8 cellular contexts compared by ENCODE assay signal in the genomic region with DNA sequence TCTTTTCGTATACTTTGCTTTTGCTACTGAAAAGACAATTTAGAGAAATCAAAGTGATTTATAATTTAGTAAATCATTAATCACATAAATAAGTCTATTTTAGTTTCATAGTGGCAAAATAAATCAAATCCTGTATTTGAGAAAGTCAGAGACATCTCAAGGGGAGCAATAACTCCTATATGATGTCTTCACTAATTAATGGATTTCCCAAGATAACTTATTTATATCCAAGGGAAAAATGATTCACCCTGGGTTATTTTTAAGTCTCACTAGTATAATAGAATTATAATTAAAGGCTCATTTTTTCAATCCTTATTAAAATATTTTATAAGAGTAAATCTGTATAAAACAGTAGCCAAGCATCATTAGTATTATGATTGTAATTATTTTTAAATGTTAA.
"Had no signal": no experiment of that assay in that cellular context is flagged by ENCODE, and none has a peak within 500 bp of the region (broad histone marks: within the 10 kb centered on the region; RNA-seq: fewer than 3 reads in every experiment).

No MANE protein-coding gene starts in this region.

- H3K4me3 ChIP-seq: GM12878 had no signal

- DNase-seq: GDM1, GF-D8 had no signal

- ATAC-seq: GM12878 had no signal

- FAIRE-seq: G401.6, GM12878, GM12891, GM12892, GM18507, GM19239 had no signal
